17 cellular contexts compared by ENCODE assay signal in the genomic region with DNA sequence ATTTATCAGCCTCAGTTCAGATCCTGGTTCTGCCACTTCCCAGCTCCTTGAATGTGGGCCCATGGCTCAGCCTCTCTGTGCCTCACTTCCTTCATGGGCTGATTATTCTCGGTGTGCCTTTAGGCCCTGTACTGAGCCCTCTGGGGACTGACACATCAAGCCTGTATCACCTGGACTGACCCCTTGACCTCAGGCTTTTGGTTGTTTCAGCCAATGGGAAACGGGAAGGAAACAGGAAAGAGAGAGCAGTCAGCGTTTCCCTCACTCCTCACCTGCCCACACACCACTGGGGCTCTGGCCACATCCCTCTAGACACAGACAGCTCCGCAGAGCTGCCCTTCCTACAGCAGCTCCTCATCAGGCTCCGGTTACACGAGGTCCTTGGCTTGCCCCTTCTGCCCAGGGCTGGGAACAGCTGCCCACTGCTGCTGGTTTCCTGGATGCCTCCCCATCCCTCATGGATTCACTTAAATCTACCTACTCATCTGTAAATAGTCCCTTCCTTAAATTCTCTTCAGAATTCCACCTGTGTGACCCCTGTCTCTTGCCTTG. TPM values are rescaled to one million over a fixed set of nuclear protein-coding genes. Genes with fewer than 3 reads are reported as not detected.
DNase-seq lines count a peak whose midpoint lies in the region; ATAC-seq, FAIRE-seq and TF ChIP-seq lines count a peak whose summit lies in the region.
"Had no signal": no experiment of that assay in that cellular context is flagged by ENCODE, and none has a peak within 500 bp of the region (broad histone marks: within the 10 kb centered on the region; RNA-seq: fewer than 3 reads in every experiment).

No MANE protein-coding gene starts in this region.

- no peak overlapping the region for H3K4me3 Mint-ChIP-seq in Caco-2 (ENCODE audit: unreplicated experiment)
- H3K4me3 Mint-ChIP-seq in H9 = no peak overlapping the region
- H3K4me3 Mint-ChIP-seq: B cell; central memory CD8-positive, alpha-beta T cell had no signal

- intact Hi-C loops in Caco-2 (cut with micrococcal nuclease; ENCODE audit: unreplicated experiment) (loop anchor here (2.0 kb wide), 1 partner anchor 15 kb away; no protein-coding TSS in a partner anchor), HepG2 (cut with micrococcal nuclease; ENCODE audit: unreplicated experiment) (no loop called here), colonic mucosa (cut with DNase I) (no loop called here), spleen (cut with DNase I; ENCODE audit: low total_unique reads) (no loop called here)

- H3K56ac ChIP-seq in H9 (ENCODE audit: insufficient read length, low read depth, low read length) = no peak overlapping the region

- no peaks in the 10 kb centered on the region for H3K36me3 ChIP-seq in Caco-2 (ENCODE audit: control insufficient read depth, insufficient read depth, low read length)
- H3K36me3 ChIP-seq in HepG2 (replicated peaks in 1 of 2; ENCODE audit: control insufficient read depth in 1 of 2, insufficient read depth in 2 of 2, low read length in 2 of 2) = no peaks in the 10 kb centered on the region
- no peaks in the 10 kb centered on the region for H3K36me3 ChIP-seq in colonic mucosa
- H3K36me3 ChIP-seq in spleen = no peaks in the 10 kb centered on the region
- H3K36me3 ChIP-seq: Peyer's patch, thyroid gland had no signal

- CTCF ChIA-PET in Caco-2 (lab: Charles Lee) = interaction anchor here (1.3 to 1.6 kb wide), 2 partner anchors 15 to 36 kb away, joined by 4 read pairs; a partner anchor contains a TSS
- CTCF ChIA-PET in HepG2 (lab: Yijun Ruan, JAX; ENCODE audit: low intra/inter-chr PET ratio, low total read pairs) = no interaction called here

- H2AFZ ChIP-seq in H9 (ENCODE audit: low read length) (no peak overlapping the region), HepG2 (ENCODE audit: low read length) (no peak overlapping the region)

- TF ChIP-seq EP300 in HepG2 (IDR thresholded peaks at IDR 0.05; ENCODE audit: low read depth in 2 of 2, low read length in 2 of 2) (no peak), HepG2 (CRISPR knock-in tag; IDR thresholded peaks at IDR 0.05; ENCODE audit: borderline replicate concordance) (no peak)

- no peak overlapping the region for H4K91ac ChIP-seq in H9 (ENCODE audit: insufficient read length, low read depth, low read length)

- TF ChIP-seq RAD21 in HepG2 (CRISPR knock-in tag; IDR thresholded peaks at IDR 0.05) = no peak

- H3K4me2 ChIP-seq in H9 (ENCODE audit: insufficient read depth, insufficient read length, low read length) (no peak overlapping the region), HepG2 (ENCODE audit: low read depth, low read length) (peak overlapping the region; percentile 19; the same call in 1 of the 2 replicates)

- ATAC-seq in HepG2 (peak; percentile 77), HG03342 (IDR thresholded peaks at IDR 0.05; ENCODE audit: unreplicated experiment) (no peak)

- H3K4me1 ChIP-seq in Caco-2 (peaks cover 15% of the 10 kb centered on the region), H9 (ENCODE audit: insufficient read depth, low read length) (no peaks in the 10 kb centered on the region), HepG2 (ENCODE audit: insufficient read depth, low read length) (peaks cover 26% of the 10 kb centered on the region), colonic mucosa (peaks cover 3% of the 10 kb centered on the region), spleen (peaks cover 0 to 41% (median 14%) of the 10 kb centered on the region in 6 donors)

- POLR2A ChIA-PET in Caco-2 (lab: Charles Lee) (no interaction called here), HepG2 (lab: Yijun Ruan, JAX) (interaction anchor here (1.7 kb wide), 1 partner anchor 37 kb away, joined by 3 read pairs; a partner anchor contains a TSS)

- no peak overlapping the region for H2BK20ac ChIP-seq in H9 (ENCODE audit: low read depth, low read length, poor library complexity, severe bottlenecking)

- no peak overlapping the region for H3K18ac ChIP-seq in H9 (ENCODE audit: insufficient read length, low read depth, low read length)

- H3K9ac ChIP-seq in H9 (ENCODE audit: extremely low read depth, insufficient read length, low read length) = no peak overlapping the region
- H3K9ac ChIP-seq in HepG2 (ENCODE audit: insufficient read depth, low read depth, low read length) = no peak overlapping the region
- no peak overlapping the region for H3K9ac ChIP-seq in colonic mucosa (ENCODE audit: low read depth in 2 of 2, low read length in 2 of 2)

- H2BK12ac ChIP-seq in H9 (ENCODE audit: insufficient read length, low read depth, low read length) = no peak overlapping the region

- H3K36me3 Mint-ChIP-seq in Caco-2 (ENCODE audit: insufficient read depth, unreplicated experiment) (no peaks in the 10 kb centered on the region), H9 (ENCODE audit: insufficient read depth in 1 of 3, low read depth in 3 of 3) (no peaks in the 10 kb centered on the region)

- H3K9me3 ChIP-seq in Caco-2 (no peaks in the 10 kb centered on the region), H9 (ENCODE audit: control insufficient read depth, low read depth, low read length) (no peaks in the 10 kb centered on the region), HepG2 (ENCODE audit: low read length) (no peaks in the 10 kb centered on the region), colonic mucosa (no peaks in the 10 kb centered on the region), spleen (no peaks in the 10 kb centered on the region)
- H3K9me3 ChIP-seq: Peyer's patch, thyroid gland had no signal

- no peaks in the 10 kb centered on the region for H3K27me3 ChIP-seq in Caco-2 (replicated peaks; ENCODE audit: control insufficient read depth, insufficient read depth, low read length)
- no peaks in the 10 kb centered on the region for H3K27me3 ChIP-seq in H9 (ENCODE audit: insufficient read depth, low read length)
- peaks cover 0 to 5% of the 10 kb centered on the region in 2 experiments; a peak in 2 of 5 replicates for H3K27me3 ChIP-seq in HepG2 (ENCODE audit: control insufficient read depth in 1 of 2, insufficient read depth in 2 of 2, low read length in 2 of 2)
- H3K27me3 ChIP-seq in colonic mucosa = no peaks in the 10 kb centered on the region
- no peaks in the 10 kb centered on the region for H3K27me3 ChIP-seq in spleen (replicated peaks in 1 of 7)
- H3K27me3 ChIP-seq: Peyer's patch, thyroid gland had no signal

- H3K9me3 Mint-ChIP-seq in Caco-2 (ENCODE audit: unreplicated experiment) = no peaks in the 10 kb centered on the region
- no peaks in the 10 kb centered on the region for H3K9me3 Mint-ChIP-seq in H9
- H3K9me3 Mint-ChIP-seq: central memory CD8-positive, alpha-beta T cell had no signal

- no peak overlapping the region for H3K27ac ChIP-seq in H9 (ENCODE audit: insufficient read length, low read depth, low read length)
- H3K27ac ChIP-seq in HepG2 (ENCODE audit: extremely low read length, insufficient read depth, low read length) = no peak overlapping the region
- no peak overlapping the region for H3K27ac ChIP-seq in colonic mucosa
- no peak overlapping the region for H3K27ac ChIP-seq in spleen
- H3K27ac ChIP-seq: Peyer's patch had no signal

- no TSS peak for BruUV-seq in Caco-2 (replicated peaks; lab: Mats Ljungman, UMichigan)
- BruUV-seq in HepG2 (replicated peaks; lab: Mats Ljungman, UMichigan) = no TSS peak

- no peak overlapping the region for H3T11ph ChIP-seq in H9 (ENCODE audit: low read length)

- no peak for FAIRE-seq in HepG2 (lab: Jason Lieb, UNC)

- in situ Hi-C loops in HepG2 (cut with HindIII; ENCODE audit: extremely low pct_ligation_motif_present, low pct_unique_long_range_greater_than_20kb) = no loop called here

- H2AK5ac ChIP-seq in H9 (ENCODE audit: insufficient read length, low read length) = no peak overlapping the region

- no peak overlapping the region for H4K5ac ChIP-seq in H9 (ENCODE audit: insufficient read length, low read depth, low read length)

- H3K27me3 Mint-ChIP-seq in Caco-2 (ENCODE audit: insufficient read depth, unreplicated experiment) (peaks cover 8% of the 10 kb centered on the region), H9 (ENCODE audit: low read depth) (no peaks in the 10 kb centered on the region)
- H3K27me3 Mint-ChIP-seq: B cell had no signal

- no peaks in the 10 kb centered on the region for H4K20me1 ChIP-seq in H9 (ENCODE audit: control insufficient read depth, insufficient read depth, insufficient read length)
- H4K20me1 ChIP-seq in HepG2 (ENCODE audit: insufficient read depth, low read length) = no peaks in the 10 kb centered on the region

- no peak overlapping the region for H4K8ac ChIP-seq in H9 (replicated peaks; ENCODE audit: insufficient read length, low read depth, low read length)

- H3K4me3 ChIP-seq in Caco-2 (ENCODE audit: low read depth, low read length) (no peak overlapping the region), HepG2 (replicated peaks in 1 of 3; ENCODE audit: insufficient read depth in 1 of 3, low read depth in 2 of 3, low read length in 3 of 3) (no peak overlapping the region), colonic mucosa (no peak overlapping the region), spleen (no peak overlapping the region)
- H3K4me3 ChIP-seq: Peyer's patch, thyroid gland had no signal

- no peak for TF ChIP-seq POLR2A in HepG2 (IDR thresholded peaks at IDR 0.05; ENCODE audit: insufficient read depth in 1 of 2, low read depth in 2 of 2, low read length in 2 of 2)
- TF ChIP-seq POLR2A in spleen (IDR thresholded peaks at IDR 0.05) = no peak

- no peak overlapping the region for H3K4ac ChIP-seq in H9 (ENCODE audit: low read depth, low read length)

- no peak overlapping the region for H2BK5ac ChIP-seq in H9 (ENCODE audit: insufficient read length, low read length)

- H3K79me1 ChIP-seq in H9 (ENCODE audit: insufficient read depth, low read depth, low read length, poor library complexity, severe bottlenecking) = no peaks in the 10 kb centered on the region

- WGBS in H9 (ENCODE audit: extremely low coverage, insufficient read length, low lambda C conversion rate) = no CpG with 5 or more reads among the region's 6 CpGs
- 18% methylated on average over 5 of the region's 6 CpGs for whole genome bisulfite sequencing in HepG2 (ENCODE audit: low lambda C conversion rate)
- 44 to 66% (median 52%) methylated on average over 6 of the region's 6 CpGs for WGBS in spleen, 5 donors

- no peaks in the 10 kb centered on the region for H3K79me2 ChIP-seq in H9 (ENCODE audit: insufficient read depth, low read length)
- no peaks in the 10 kb centered on the region for H3K79me2 ChIP-seq in HepG2 (ENCODE audit: insufficient read depth, low read length)

- H3K23ac ChIP-seq in H9 (ENCODE audit: insufficient read length, low read depth, low read length) = no peak overlapping the region

- H2BK15ac ChIP-seq in H9 (ENCODE audit: low read depth, low read length) = no peak overlapping the region

- H3K27ac Mint-ChIP-seq in Caco-2 (ENCODE audit: unreplicated experiment) = peak overlapping the region; percentile 4
- no peak overlapping the region for H3K27ac Mint-ChIP-seq in H9
- H3K27ac Mint-ChIP-seq: B cell had no signal

- H2BK120ac ChIP-seq in H9 (ENCODE audit: low read depth, low read length, poor library complexity, severe bottlenecking) = no peak overlapping the region

- TF ChIP-seq CTCF in Caco-2 (IDR thresholded peaks at IDR 0.05; ENCODE audit: insufficient read depth in 1 of 2, low read depth in 1 of 2, low read length in 1 of 2, severe bottlenecking in 1 of 2, unreplicated experiment in 1 of 2) = no peak
- no peak for TF ChIP-seq CTCF in H9 (conservative IDR thresholded peaks at IDR 0.05)
- TF ChIP-seq CTCF in HepG2 (CRISPR knock-in tag; IDR thresholded peaks at IDR 0.05) = no peak
- TF ChIP-seq CTCF in colonic mucosa (IDR thresholded peaks at IDR 0.05) = no peak
- TF ChIP-seq CTCF in spleen (IDR thresholded peaks at IDR 0.05 in 8 of 11, conservative IDR thresholded peaks at IDR 0.05 in 3 of 11) = no peak

- peaks cover 12% of the 10 kb centered on the region for H3K4me1 Mint-ChIP-seq in Caco-2 (ENCODE audit: low read depth, unreplicated experiment)
- H3K4me1 Mint-ChIP-seq in H9 = no peaks in the 10 kb centered on the region

- DNase-seq in Caco-2 (no peak), H9 (peak; percentile 42), SK-N-DZ (ENCODE audit: low spot score) (peak; percentile 37), HepG2 (ENCODE audit: low spot score) (no peak), colonic mucosa (no peak), spleen (no peak), EL (no peak)
- DNase-seq: activated CD4-positive, alpha-beta T cell treated with anti-CD3 and anti-CD28 coated beads for 48 hours; activated T-cell treated with anti-CD3 and anti-CD28 coated beads, Interleukin-2, amount 50 U/mL, for 1 hour; head of caudate nucleus; NCI-H1048; NCI-H446; Peyer's patch had no signal

- H3K14ac ChIP-seq in H9 (ENCODE audit: insufficient read depth, low read length) = no peak overlapping the region; the same call in 1 of the 2 replicates

- H3K23me2 ChIP-seq in H9 (ENCODE audit: insufficient read length, low read depth, low read length, poor library complexity, severe bottlenecking) = no peaks in the 10 kb centered on the region

RNA-seq across cellular contexts. Expression of a gene that starts 37.0 kb away (rescaled TPM):
- total RNA-seq in Caco-2 (2022) = 41.6 and 51.5 TPM in 2 replicates
- 14.8 and 16.1 TPM in 2 replicates for total RNA-seq in H9 (2021)
- polyA plus RNA-seq in SK-N-DZ (2014; cell fraction: cytosol; rRNA removed) = 4.2 and 9.7 TPM in 2 replicates
- 2.3 and 4.9 TPM in 2 replicates for polyA plus RNA-seq in SK-N-DZ (2014; cell fraction: nucleus; rRNA removed)
- total RNA-seq in HepG2 (2016; rRNA removed; fragmentation: Illumina TruSeq; extraction: Trizol) = 77.6 and 81.9 TPM in 2 replicates
- total RNA-seq in HepG2 (2016; cell fraction: cytosol; rRNA removed; fragmentation: Illumina TruSeq; extraction: Trizol; ENCODE audit: low read depth) = 59.0 and 66.4 TPM in 2 replicates
- 71.0 and 73.8 TPM in 2 replicates for total RNA-seq in HepG2 (2016; cell fraction: insoluble cytoplasmic fraction; rRNA removed; fragmentation: Illumina TruSeq; extraction: Trizol)
- 62.7 and 81.8 TPM in 2 replicates for total RNA-seq in HepG2 (2016; cell fraction: membrane; rRNA removed; fragmentation: Illumina TruSeq; extraction: Trizol)
- total RNA-seq in HepG2 (2016; cell fraction: nucleus; rRNA removed; fragmentation: Illumina TruSeq; extraction: Trizol) = 194 and 200 TPM in 2 replicates
- polyA plus RNA-seq in HepG2 (2011; rRNA removed) = 24.6 and 31.9 TPM in 2 replicates
- 13.5 and 20.5 TPM in 2 replicates for polyA plus RNA-seq in HepG2 (2011; cell fraction: cytosol; rRNA removed)
- polyA plus RNA-seq in HepG2 (2011; cell fraction: nucleus; rRNA removed) = 39.1 and 45.5 TPM in 2 replicates
- 36.3 and 47.9 TPM in 2 replicates for polyA plus RNA-seq in HepG2 (2012)
- 1.3 TPM in 2 replicates for polyA plus RNA-seq in HepG2 (2016; cell fraction: cytosol; fragmentation: Illumina TruSeq; extraction: Trizol; ENCODE audit: low read depth)
- 25.7 and 26.0 TPM in 2 replicates for polyA plus RNA-seq in HepG2 (2016; cell fraction: insoluble cytoplasmic fraction; fragmentation: Illumina TruSeq; extraction: Trizol; ENCODE audit: low read depth)
- polyA plus RNA-seq in HepG2 (2016; cell fraction: membrane; fragmentation: Illumina TruSeq; extraction: Trizol; ENCODE audit: low read depth) = 2.3 and 2.9 TPM in 2 replicates
- polyA plus RNA-seq in HepG2 (2016; cell fraction: nucleus; fragmentation: Illumina TruSeq; extraction: Trizol; ENCODE audit: insufficient read depth, low read depth) = 31.0 and 34.9 TPM in 2 replicates
- 18.0 and 90.0 TPM in 2 replicates for polyA minus RNA-seq in HepG2 (2011; rRNA and poly(A)+ RNA removed; ENCODE audit: low replicate concordance)
- polyA minus RNA-seq in HepG2 (2011; cell fraction: cytosol; rRNA and poly(A)+ RNA removed) = 91.7 and 111 TPM in 2 replicates
- 640 and 673 TPM in 2 replicates for polyA minus RNA-seq in HepG2 (2011; cell fraction: nucleus; rRNA and poly(A)+ RNA removed)
- 10 to 100 TPM; 15.9 to 39.3 TPM for total RNA-seq in colonic mucosa
- 100 to 1,000 TPM in 1 of 7 donors, 10 to 100 TPM in 6; 52.4 to 105 (median 73.3) TPM for total RNA-seq in spleen
- polyA plus RNA-seq in spleen = 1 to 10 TPM; 3.2 to 4.0 (median 3.2) TPM

Comparison
In these comparisons a context has a peak if more than half of its experiments do, and no peak if none do; other contexts are left out.
1. DNase-seq: peak in H9 (single experiment) and SK-N-DZ (single experiment); none in Caco-2 (0 of 2), HepG2 (single experiment), colonic mucosa (single experiment), spleen (single experiment) and EL (single experiment).